In the genomic region with DNA sequence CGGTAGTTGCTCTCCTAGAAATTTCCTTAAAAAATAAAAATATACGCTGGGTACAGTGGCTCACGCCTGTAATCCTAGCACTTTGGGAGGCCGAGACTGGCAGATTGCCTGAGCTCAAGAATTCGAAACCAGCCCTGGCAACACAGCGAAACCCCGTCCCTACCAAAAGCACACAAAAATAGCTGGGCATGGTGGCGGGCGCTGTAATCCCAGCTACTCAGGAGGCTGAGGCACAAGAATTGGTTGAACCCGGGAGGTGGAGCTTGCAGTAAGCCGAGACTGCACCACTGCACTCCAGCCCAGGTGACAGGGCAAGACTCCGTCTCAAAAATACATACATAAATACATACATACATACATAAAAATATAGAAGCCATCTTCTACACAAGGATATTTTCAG, we compare ENCODE assay signal across 20 cellular contexts.
"Had no signal": no experiment of that assay in that cellular context is flagged by ENCODE, and none has a peak within 500 bp of the region (broad histone marks: within the 10 kb centered on the region; RNA-seq: fewer than 3 reads in every experiment).

No MANE protein-coding gene starts in this region.

- H3K27ac Mint-ChIP-seq: natural killer cell, type B pancreatic cell had no signal

- H3K4me3 ChIP-seq: gastrocnemius medialis, lung, ovary, right lobe of liver, testis, tibial artery had no signal

- H3K4me3 Mint-ChIP-seq: natural killer cell, type B pancreatic cell had no signal

- ATAC-seq: gastrocnemius medialis; left lobe of liver; natural killer cell; right lobe of liver; stimulated activated naive CD8-positive, alpha-beta T cell treated with anti-CD3 and anti-CD28 coated beads, Interleukin-15, Interleukin-2, amounts not matched to agents 100 U/mL and 50 U/mL, for 24 hours had no signal

- DNase-seq: cortex of kidney; effector CD4-positive, alpha-beta T cell; foreskin fibroblast; gastrocnemius medialis; head of caudate nucleus; natural killer cell; occipital lobe; ovary; right lobe of liver; small intestine; stimulated activated CD4-positive, alpha-beta T cell treated with anti-CD3 and anti-CD28 coated beads, Interleukin-15, amount 100 ng/mL, for 24 hours; stimulated activated CD4-positive, alpha-beta T cell treated with anti-CD3 and anti-CD28 coated beads, Interleukin-4, amount 100 ng/mL, for 24 hours; stimulated activated naive CD8-positive, alpha-beta T cell treated with anti-CD3 and anti-CD28 coated beads, Interleukin-15, Interleukin-2, amounts not matched to agents 100 U/mL and 50 U/mL, for 24 hours; substantia nigra; testis; tibial artery had no signal

- H3K4me1 ChIP-seq: gastrocnemius medialis, right lobe of liver, testis, tibial artery had no signal

- H3K27ac ChIP-seq: gastrocnemius medialis, ovary, right lobe of liver, testis, tibial artery had no signal

- H3K27me3 Mint-ChIP-seq: memory B cell, type B pancreatic cell had no signal

- H3K27me3 ChIP-seq: gastrocnemius medialis, ovary, right lobe of liver, testis, tibial artery had no signal

- H3K36me3 ChIP-seq: gastrocnemius medialis, ovary, right lobe of liver had no signal
